In genomic region chr19:46604781-46605355, GRCh38 we compare ENCODE assay signal across 15 cellular contexts. TPM values are rescaled to one million over a fixed set of nuclear protein-coding genes. Genes with fewer than 3 reads are reported as not detected.
DNase-seq lines count a peak whose midpoint lies in the region; ATAC-seq and TF ChIP-seq lines count a peak whose summit lies in the region.
"Had no signal": no experiment of that assay in that cellular context is flagged by ENCODE, and none has a peak within 500 bp of the region (broad histone marks: within the 10 kb centered on the region; RNA-seq: fewer than 3 reads in every experiment).

No MANE protein-coding gene starts in this region.

- ATAC-seq in right lobe of liver (peak; percentile 14 to 55 (median 54)), HG03457 (IDR thresholded peaks at IDR 0.05; ENCODE audit: unreplicated experiment) (no peak), GM18505 (IDR thresholded peaks at IDR 0.05; ENCODE audit: unreplicated experiment) (no peak), HG03521 (IDR thresholded peaks at IDR 0.05; ENCODE audit: unreplicated experiment) (no peak)

- TF ChIP-seq POLR2A in right lobe of liver (IDR thresholded peaks at IDR 0.05) (no peak), testis (IDR thresholded peaks at IDR 0.05) (no peak), GM18505 (IDR thresholded peaks at IDR 0.05; ENCODE audit: borderline replicate concordance, extremely low read depth, insufficient read depth, insufficient read length) (no peak)

- peaks cover 0 to 45% (median 14%) of the 10 kb centered on the region in 4 donors for H3K4me1 ChIP-seq in right lobe of liver
- peaks cover 39% of the 10 kb centered on the region for H3K4me1 ChIP-seq in testis

- WGBS in right lobe of liver (ENCODE audit: insufficient coverage, low coverage, low lambda C conversion rate, missing lambda C conversion rate), result 41% methylated on average over 9 of the region's 13 CpGs
- 68 to 70% methylated on average over 11 to 13 of the region's 13 CpGs for WGBS in testis, 2 donors

- intact Hi-C loops in right lobe of liver (cut with DNase I) (no loop called here), testis (cut with DNase I; ENCODE audit: low total_unique reads) (no loop called here)

- peak overlapping the region in 2 of 3 donors; percentile 92 to 100 for H3K27ac ChIP-seq in right lobe of liver
- no peak overlapping the region for H3K27ac ChIP-seq in testis
- H3K27ac ChIP-seq: SJSA1 had no signal

- H3K27me3 ChIP-seq in right lobe of liver (no peaks in the 10 kb centered on the region), testis (no peaks in the 10 kb centered on the region)
- H3K27me3 ChIP-seq: SJSA1 had no signal

- no peak overlapping the region for H3K4me3 ChIP-seq in choroid plexus epithelial cell (ENCODE audit: low read depth, low read length)
- H3K4me3 ChIP-seq in right lobe of liver, result peak overlapping the region in 1 of 3 donors; percentile 22
- no peak overlapping the region for H3K4me3 ChIP-seq in testis
- H3K4me3 ChIP-seq: SJSA1 had no signal

- peak; percentile 48 for DNase-seq in activated CD8-positive, alpha-beta memory T cell treated with anti-CD3 and anti-CD28 coated beads for 24 hours
- DNase-seq in activated CD8-positive, alpha-beta memory T cell treated with anti-CD3 and anti-CD28 coated beads, Interleukin-2, amount 50 U/mL, for 48 hours, result no peak
- DNase-seq in choroid plexus epithelial cell (ENCODE audit: low read depth), result no peak
- DNase-seq in right lobe of liver, result peak; percentile 68 to 91 (median 89)
- DNase-seq in testis, result peak; percentile 13
- DNase-seq: activated B cell treated with CpG ODN at 0.5 μM for 24 hours; DMS79 treated with DMSO at 0.1 percent for 48 hours; effector CD4-positive, alpha-beta T cell; NCI-H1092; NCI-H510A treated with DMSO at 0.1 percent for 48 hours had no signal

- H3K36me3 ChIP-seq in right lobe of liver (peaks cover 6 to 35% (median 18%) of the 10 kb centered on the region in 4 donors), testis (ENCODE audit: low read depth, missing control alignments) (no peaks in the 10 kb centered on the region)

- H3K9me3 ChIP-seq in right lobe of liver, result no peaks in the 10 kb centered on the region
- no peaks in the 10 kb centered on the region for H3K9me3 ChIP-seq in testis

- TF ChIP-seq CTCF in choroid plexus epithelial cell (conservative IDR thresholded peaks at IDR 0.05; ENCODE audit: low read depth, low read length), result peak; percentile 11
- TF ChIP-seq CTCF in right lobe of liver (IDR thresholded peaks at IDR 0.05), result no peak
- no peak for TF ChIP-seq CTCF in testis (IDR thresholded peaks at IDR 0.05)

RNA-seq across cellular contexts. Expression of gene CALM3, which starts 3.7 kb away (rescaled TPM):
- total RNA-seq in right lobe of liver (100 to 1,000 TPM in 1 of 6 experiments, 10 to 100 TPM in 5; 83.8 to 119 (median 92.2) TPM), testis (100 to 1,000 TPM; 357 to 380 TPM)
- polyA plus RNA-seq in testis (ENCODE audit: insufficient read depth, low read depth, low replicate concordance), result 889 TPM

RNA-seq across cellular contexts. Expression of gene PTGIR, which starts 20.0 kb away (rescaled TPM):
- total RNA-seq in right lobe of liver (1 to 10 TPM; 2.4 to 4.1 (median 3.0) TPM), testis (under 1 TPM; 0.63 to 0.87 TPM)
- polyA plus RNA-seq in testis (ENCODE audit: insufficient read depth, low read depth, low replicate concordance), result 1.0 TPM
- total RNA-seq: A673, SJSA1 had no signal

RNA-seq across cellular contexts. Expression of gene GNG8, which starts 31.1 kb away (rescaled TPM):
- not detected for total RNA-seq in right lobe of liver
- total RNA-seq in testis, result not detected
- polyA plus RNA-seq in testis (ENCODE audit: insufficient read depth, low read depth, low replicate concordance), result not detected
- total RNA-seq: A673, SJSA1 had no signal

RNA-seq across cellular contexts. Expression of gene DACT3, which starts 56.1 kb away (rescaled TPM):
- 1 to 10 TPM in 3 of 6 experiments, under 1 TPM in 3; 0.46 to 1.6 (median 0.93) TPM for total RNA-seq in right lobe of liver
- 10 to 100 TPM; 17.2 to 30.6 TPM for total RNA-seq in testis
- 19.8 TPM for polyA plus RNA-seq in testis (ENCODE audit: insufficient read depth, low read depth, low replicate concordance)

Comparison
In these comparisons a context has a peak if more than half of its experiments do, and no peak if none do; other contexts are left out.
1. DNase-seq: peak in activated CD8-positive, alpha-beta memory T cell treated with anti-CD3 and anti-CD28 coated beads for 24 hours (single experiment), right lobe of liver (3 of 3) and testis (single experiment); none in activated CD8-positive, alpha-beta memory T cell treated with anti-CD3 and anti-CD28 coated beads, Interleukin-2, amount 50 U/mL, for 48 hours (single experiment) and choroid plexus epithelial cell (single experiment).
2. ATAC-seq: peak in right lobe of liver (4 of 4); none in HG03457 (single experiment), GM18505 (single experiment) and HG03521 (single experiment).
3. H3K27ac ChIP-seq: peak in right lobe of liver (2 of 3); none in testis (0 of 2).